In the genomic region with DNA sequence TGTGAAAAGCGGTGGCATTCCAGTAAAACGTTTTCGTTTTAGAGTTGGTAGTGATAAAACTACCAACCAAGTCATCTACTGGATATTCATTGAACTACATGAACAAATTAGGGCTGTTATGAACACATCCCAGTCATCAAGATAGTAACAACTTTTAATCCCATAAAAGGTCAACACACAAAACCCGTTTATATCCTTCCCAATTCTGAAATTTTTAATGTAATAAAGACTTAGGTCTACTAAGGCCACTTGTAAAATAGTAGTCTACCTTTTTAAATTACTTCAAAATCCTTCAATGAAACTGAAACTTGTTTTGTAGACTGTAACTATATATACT, we compare ENCODE assay signal across 8 cellular contexts.
DNase-seq lines count a peak whose midpoint lies in the region; ATAC-seq, FAIRE-seq and TF ChIP-seq lines count a peak whose summit lies in the region.

No MANE protein-coding gene starts in this region.

- FAIRE-seq in HTR-8/SVneo (lab: Jason Lieb, UNC): no peak

- no peak for TF ChIP-seq POLR2A in NB4 (IDR thresholded peaks at IDR 0.05; ENCODE audit: extremely low read depth, insufficient read length)

- H3K27ac ChIP-seq in coronary artery: no peak overlapping the region
- peak overlapping the region; percentile 81 for H3K27ac ChIP-seq in neutrophil

- H3K4me3 ChIP-seq in NB4 (ENCODE audit: low read depth, low read length) (peak overlapping the region; percentile 76), coronary artery (peak overlapping the region; percentile 85), neutrophil (ENCODE audit: low read depth in 1 of 2, low read length in 1 of 2) (no peak overlapping the region)

- DNase-seq in DMS114 treated with DMSO at 0.1 percent for 48 hours (lab: John Stamatoyannopoulos, UW; ENCODE audit: unreplicated experiment) (peak; percentile 29), NB4 (ENCODE audit: low read depth) (peak; percentile 25), coronary artery (ENCODE audit: low spot score) (no peak), HTR-8/SVneo (ENCODE audit: insufficient read length, low spot score) (no peak), HCEC 1CT (no peak), NCI-H1694 treated with DMSO at 0.1 percent for 48 hours (lab: John Stamatoyannopoulos, UW) (no peak)

- H3K4me1 ChIP-seq in neutrophil (ENCODE audit: control insufficient read depth in 1 of 2, insufficient read depth in 1 of 2, low read depth in 1 of 2, low read length in 1 of 2): peaks cover 20 to 21% of the 10 kb centered on the region in 2 experiments

- H3K9me3 ChIP-seq in neutrophil: no peaks in the 10 kb centered on the region

- TF ChIP-seq CTCF in NB4 (IDR thresholded peaks at IDR 0.05; ENCODE audit: low read depth, low read length) (no peak), coronary artery (IDR thresholded peaks at IDR 0.05) (no peak), neutrophil (IDR thresholded peaks at IDR 0.05) (no peak)

- H3K27me3 ChIP-seq in neutrophil: no peaks in the 10 kb centered on the region

- peaks cover 7% of the 10 kb centered on the region for H3K36me3 ChIP-seq in neutrophil

- no peak for ATAC-seq in HG03175 (IDR thresholded peaks at IDR 0.05; ENCODE audit: unreplicated experiment)

Comparison
In these comparisons a context has a peak if more than half of its experiments do, and no peak if none do; other contexts are left out.
1. DNase-seq: peak in DMS114 treated with DMSO at 0.1 percent for 48 hours (single experiment) and NB4 (single experiment); none in coronary artery (single experiment), HTR-8/SVneo (single experiment), HCEC 1CT (single experiment) and NCI-H1694 treated with DMSO at 0.1 percent for 48 hours (single experiment).
2. H3K4me3 ChIP-seq: peak in NB4 (single experiment) and coronary artery (single experiment); none in neutrophil (0 of 2).